Comparison of ENCODE assay signal across 23 cellular contexts in genomic region chr10:77472146-77472545, GRCh38.
"Had no signal": no experiment of that assay in that cellular context is flagged by ENCODE, and none has a peak within 500 bp of the region (broad histone marks: within the 10 kb centered on the region; RNA-seq: fewer than 3 reads in every experiment).

No MANE protein-coding gene starts in this region.

- H3K36me3 Mint-ChIP-seq: activated naive CD8-positive, alpha-beta T cell treated with anti-CD3 and anti-CD28 coated beads for 36 hours had no signal

- H3K4me3 Mint-ChIP-seq: activated CD4-positive, alpha-beta T cell treated with anti-CD3 and anti-CD28 coated beads, Interleukin-2, amount 10 ng/mL, durations not matched to agents 24 days and 14 days; activated CD8-positive, alpha-beta T cell treated with anti-CD3 and anti-CD28 coated beads for 36 hours; activated naive CD8-positive, alpha-beta T cell treated with anti-CD3 and anti-CD28 coated beads for 36 hours; activated T-cell treated with anti-CD3 and anti-CD28 coated beads, Interleukin-2, amount 50 U/mL, for 72 hours; activated T-helper 17 cell treated with anti-CD3 and anti-CD28 coated beads, Interleukin-2, amount 50 U/mL, for 72 hours had no signal

- H3K27ac Mint-ChIP-seq: activated CD4-positive, alpha-beta T cell treated with anti-CD3 and anti-CD28 coated beads, Interleukin-2, amount 10 ng/mL, durations not matched to agents 24 days and 14 days; activated CD8-positive, alpha-beta T cell treated with anti-CD3 and anti-CD28 coated beads for 36 hours; activated naive CD8-positive, alpha-beta T cell treated with anti-CD3 and anti-CD28 coated beads for 36 hours; activated T-cell treated with anti-CD3 and anti-CD28 coated beads, Interleukin-2, amount 50 U/mL, for 72 hours; activated T-helper 17 cell treated with anti-CD3 and anti-CD28 coated beads, Interleukin-2, amount 50 U/mL, for 72 hours had no signal

- H3K27me3 ChIP-seq: brain microvascular endothelial cell had no signal

- H3K4me1 Mint-ChIP-seq: activated CD4-positive, alpha-beta T cell treated with anti-CD3 and anti-CD28 coated beads, Interleukin-2, amount 10 ng/mL, durations not matched to agents 24 days and 14 days; activated naive CD8-positive, alpha-beta T cell treated with anti-CD3 and anti-CD28 coated beads for 36 hours; activated T-helper 17 cell treated with anti-CD3 and anti-CD28 coated beads, Interleukin-2, amount 50 U/mL, for 72 hours had no signal

- H3K27me3 Mint-ChIP-seq: activated CD4-positive, alpha-beta T cell treated with anti-CD3 and anti-CD28 coated beads, Interleukin-2, amount 10 ng/mL, durations not matched to agents 24 days and 14 days; activated CD8-positive, alpha-beta T cell treated with anti-CD3 and anti-CD28 coated beads for 36 hours; activated naive CD8-positive, alpha-beta T cell treated with anti-CD3 and anti-CD28 coated beads for 36 hours; activated T-helper 17 cell treated with anti-CD3 and anti-CD28 coated beads, Interleukin-2, amount 50 U/mL, for 72 hours had no signal

- H3K27ac ChIP-seq: brain microvascular endothelial cell, SJCRH30, SK-N-MC, WERI-Rb-1 had no signal

- DNase-seq: activated CD4-positive, alpha-beta T cell treated with anti-CD3 and anti-CD28 coated beads, Interleukin-2, amount 10 ng/mL, durations not matched to agents 24 days and 14 days; activated CD4-positive, alpha-beta T cell treated with anti-CD3 and anti-CD28 coated beads, Interleukin-2, amount 50 U/mL, for 4 hours; activated CD8-positive, alpha-beta T cell treated with anti-CD3 and anti-CD28 coated beads for 36 hours; activated effector memory CD4-positive, alpha-beta T cell treated with anti-CD3 and anti-CD28 coated beads, Interleukin-2, amount 50 U/mL, for 16 hours; activated naive CD4-positive, alpha-beta T cell; activated naive CD4-positive, alpha-beta T cell treated with anti-CD3 and anti-CD28 coated beads, Interleukin-2, amount 50 U/mL, for 16 hours; activated naive CD8-positive, alpha-beta T cell treated with anti-CD3 and anti-CD28 coated beads for 36 hours; activated T-cell treated with anti-CD3 and anti-CD28 coated beads, Interleukin-2, amount 50 U/mL, for 1 hour; activated T-cell treated with anti-CD3 and anti-CD28 coated beads, Interleukin-2, amount 50 U/mL, for 72 hours; amniotic stem cell; aorta; brain microvascular endothelial cell; central memory CD4-positive, alpha-beta T cell; MM.1S; MV-4-11; NCI-H1694 treated with DMSO at 0.1 percent for 48 hours; NCI-H524 treated with DMSO at 0.1 percent for 48 hours; SJCRH30; T1000; WERI-Rb-1 had no signal

- H3K36me3 ChIP-seq: brain microvascular endothelial cell, SJCRH30, WERI-Rb-1 had no signal

- ATAC-seq: activated CD8-positive, alpha-beta T cell treated with anti-CD3 and anti-CD28 coated beads for 36 hours; activated T-cell treated with anti-CD3 and anti-CD28 coated beads, Interleukin-2, amount 50 U/mL, for 72 hours; activated T-helper 17 cell treated with anti-CD3 and anti-CD28 coated beads, Interleukin-2, amount 50 U/mL, for 72 hours; Panc1 had no signal

- H3K4me1 ChIP-seq: SJCRH30 had no signal

- H3K4me3 ChIP-seq: SJCRH30, SK-N-MC had no signal

- H3K9me3 Mint-ChIP-seq: activated CD4-positive, alpha-beta T cell treated with anti-CD3 and anti-CD28 coated beads, Interleukin-2, amount 10 ng/mL, durations not matched to agents 24 days and 14 days; activated CD8-positive, alpha-beta T cell treated with anti-CD3 and anti-CD28 coated beads for 36 hours; activated naive CD8-positive, alpha-beta T cell treated with anti-CD3 and anti-CD28 coated beads for 36 hours; activated T-cell treated with anti-CD3 and anti-CD28 coated beads, Interleukin-2, amount 50 U/mL, for 72 hours; activated T-helper 17 cell treated with anti-CD3 and anti-CD28 coated beads, Interleukin-2, amount 50 U/mL, for 72 hours had no signal
